12 cellular contexts compared by ENCODE assay signal in the genomic region with DNA sequence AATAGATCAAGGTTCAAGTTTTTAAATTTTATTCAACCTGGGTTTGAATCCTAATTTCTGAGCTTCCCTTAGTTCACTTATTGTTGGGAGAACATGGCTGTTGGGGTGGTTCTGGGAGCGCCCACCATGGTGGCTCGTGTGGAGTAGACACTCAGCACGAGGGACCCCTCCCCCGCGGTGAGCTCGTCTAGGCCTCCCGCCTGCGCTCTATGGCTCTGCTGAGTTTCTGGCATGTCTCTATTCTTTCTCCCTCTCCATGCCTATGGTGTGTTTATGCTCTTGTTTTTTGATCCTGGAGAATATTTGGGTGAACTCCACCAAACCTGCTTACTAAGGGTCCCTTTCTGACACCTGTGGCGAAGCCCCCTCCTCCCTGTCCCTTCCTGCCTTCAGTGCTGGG. TPM values are rescaled to one million over a fixed set of nuclear protein-coding genes. Genes with fewer than 3 reads are reported as not detected.
DNase-seq lines count a peak whose midpoint lies in the region; ATAC-seq and TF ChIP-seq lines count a peak whose summit lies in the region.
"Had no signal": no experiment of that assay in that cellular context is flagged by ENCODE, and none has a peak within 500 bp of the region (broad histone marks: within the 10 kb centered on the region; RNA-seq: fewer than 3 reads in every experiment).

No MANE protein-coding gene starts in this region.

- no TSS peak for BruUV-seq in OCI-LY7 (replicated peaks; lab: Mats Ljungman, UMichigan)

- CTCF ChIA-PET in OCI-LY7 (lab: Charles Lee; ENCODE audit: unreplicated experiment), result no interaction called here

- H3K4me3 Mint-ChIP-seq in chondrocyte (ENCODE audit: unreplicated experiment), result peak overlapping the region; percentile 25
- peak overlapping the region; percentile 4 to 51 for H3K4me3 Mint-ChIP-seq in stimulated activated naive B cell treated with anti-CD40 and anti-IgM and Interleukin-4, amounts not matched to agents 10 μg/mL and 1 μg/mL and 100 μg/mL, for 72 hours

- DNase-seq in left ventricle myocardium inferior, result no peak
- no peak for DNase-seq in left cardiac atrium
- DNase-seq in OCI-LY7 (ENCODE audit: low spot score), result no peak
- no peak for DNase-seq in chondrocyte (ENCODE audit: low spot score)
- no peak for DNase-seq in stimulated activated naive B cell treated with anti-CD40 and anti-IgM and Interleukin-4, amounts not matched to agents 10 μg/mL and 1 μg/mL and 100 μg/mL, for 72 hours
- no peak for DNase-seq in NCI-H1930 (lab: John Stamatoyannopoulos, UW)
- no peak for DNase-seq in iPS-NIHi11 (ENCODE audit: low spot score)
- no peak for DNase-seq in NCI-H1105 (lab: John Stamatoyannopoulos, UW)
- DNase-seq: activated CD8-positive, alpha-beta memory T cell treated with anti-CD3 and anti-CD28 coated beads, Interleukin-2, amount 50 U/mL, for 4 hours; C1 segment of cervical spinal cord had no signal

- POLR2A ChIA-PET in OCI-LY7 (lab: Charles Lee), result interaction anchor here (0.6 kb wide), 1 partner anchor 263 kb away, joined by 3 read pairs; no protein-coding TSS in a partner anchor

- H2AFZ ChIP-seq in OCI-LY7 (ENCODE audit: low read length), result no peak overlapping the region

- no peaks in the 10 kb centered on the region for H3K27me3 ChIP-seq in left ventricle myocardium inferior (ENCODE audit: low read depth)
- H3K27me3 ChIP-seq: SJSA1 had no signal

- H3K4me1 Mint-ChIP-seq in chondrocyte (ENCODE audit: low read depth), result peaks cover 42% of the 10 kb centered on the region
- peaks cover 52 to 58% of the 10 kb centered on the region in 2 donors for H3K4me1 Mint-ChIP-seq in stimulated activated naive B cell treated with anti-CD40 and anti-IgM and Interleukin-4, amounts not matched to agents 10 μg/mL and 1 μg/mL and 100 μg/mL, for 72 hours

- H3K27ac ChIP-seq in left ventricle myocardium inferior (replicated peaks) (peak overlapping the region; percentile 27), OCI-LY7 (ENCODE audit: low read depth, low read length, poor library complexity, severe bottlenecking) (peak overlapping the region; percentile 21)
- H3K27ac ChIP-seq: SJSA1 had no signal

- no peaks in the 10 kb centered on the region for H3K9me3 Mint-ChIP-seq in chondrocyte (ENCODE audit: low read depth)
- no peaks in the 10 kb centered on the region for H3K9me3 Mint-ChIP-seq in stimulated activated naive B cell treated with anti-CD40 and anti-IgM and Interleukin-4, amounts not matched to agents 10 μg/mL and 1 μg/mL and 100 μg/mL, for 72 hours

- H3K27ac Mint-ChIP-seq in chondrocyte (ENCODE audit: unreplicated experiment), result peak overlapping the region; percentile 70
- H3K27ac Mint-ChIP-seq in stimulated activated naive B cell treated with anti-CD40 and anti-IgM and Interleukin-4, amounts not matched to agents 10 μg/mL and 1 μg/mL and 100 μg/mL, for 72 hours, result peak overlapping the region; percentile 51

- intact Hi-C loops in left ventricle myocardium inferior (cut with micrococcal nuclease) (no loop called here), left cardiac atrium (cut with DNase I) (no loop called here), OCI-LY7 (cut with micrococcal nuclease; ENCODE audit: unreplicated experiment) (no loop called here)

- peaks cover 56% of the 10 kb centered on the region for H3K79me2 ChIP-seq in OCI-LY7 (ENCODE audit: insufficient read depth, low read depth, low read length)

- no peaks in the 10 kb centered on the region; the same call in 1 of the 2 replicates for H4K20me1 ChIP-seq in OCI-LY7 (ENCODE audit: insufficient read depth, low read length)

- TF ChIP-seq CTCF in left ventricle myocardium inferior (IDR thresholded peaks at IDR 0.05; ENCODE audit: borderline replicate concordance) (no peak), OCI-LY7 (conservative IDR thresholded peaks at IDR 0.05; ENCODE audit: low read length) (no peak), chondrocyte (IDR thresholded peaks at IDR 0.05) (no peak)

- no peaks in the 10 kb centered on the region for H3K9me2 ChIP-seq in OCI-LY7 (ENCODE audit: insufficient read depth, low read length)

- no peaks in the 10 kb centered on the region for H3K9me3 ChIP-seq in left ventricle myocardium inferior (replicated peaks)
- H3K9me3 ChIP-seq in OCI-LY7 (ENCODE audit: low read length), result no peaks in the 10 kb centered on the region
- H3K9me3 ChIP-seq: SJSA1 had no signal

- H3K4me1 ChIP-seq in left ventricle myocardium inferior, result peaks cover 74% of the 10 kb centered on the region
- peaks cover 36% of the 10 kb centered on the region for H3K4me1 ChIP-seq in OCI-LY7 (ENCODE audit: insufficient read depth, low read length, poor library complexity, severe bottlenecking)

- ATAC-seq in left cardiac atrium, result no peak
- no peak for ATAC-seq in stimulated activated naive B cell treated with anti-CD40 and anti-IgM and Interleukin-4, amounts not matched to agents 10 μg/mL and 1 μg/mL and 100 μg/mL, for 72 hours (replicated peaks)
- ATAC-seq: esophagus mucosa had no signal

- peaks cover 12% of the 10 kb centered on the region for H3K36me3 Mint-ChIP-seq in chondrocyte (ENCODE audit: low read depth)
- peaks cover 47 to 65% of the 10 kb centered on the region in 2 donors for H3K36me3 Mint-ChIP-seq in stimulated activated naive B cell treated with anti-CD40 and anti-IgM and Interleukin-4, amounts not matched to agents 10 μg/mL and 1 μg/mL and 100 μg/mL, for 72 hours

- H3K4me3 ChIP-seq in left ventricle myocardium inferior (no peak overlapping the region), OCI-LY7 (ENCODE audit: low read depth, low read length, poor library complexity, severe bottlenecking) (no peak overlapping the region)
- H3K4me3 ChIP-seq: SJSA1 had no signal

- H3K4me2 ChIP-seq in OCI-LY7 (ENCODE audit: low read length), result peak overlapping the region; percentile 11; the same call in 1 of the 2 replicates

- no peaks in the 10 kb centered on the region for H3K27me3 Mint-ChIP-seq in chondrocyte (ENCODE audit: low read depth)
- H3K27me3 Mint-ChIP-seq in stimulated activated naive B cell treated with anti-CD40 and anti-IgM and Interleukin-4, amounts not matched to agents 10 μg/mL and 1 μg/mL and 100 μg/mL, for 72 hours, result no peaks in the 10 kb centered on the region

- H3K36me3 ChIP-seq in left ventricle myocardium inferior (peaks cover 44% of the 10 kb centered on the region), OCI-LY7 (ENCODE audit: insufficient read depth, low read length) (peaks cover 86% of the 10 kb centered on the region)

RNA-seq across cellular contexts. Expression of a gene that starts 1.6 kb away (rescaled TPM):
- total RNA-seq in left ventricle myocardium inferior, result 205 TPM
- total RNA-seq in left cardiac atrium, result 100 to 1,000 TPM; 148 to 165 TPM
- 40.5 and 46.3 TPM in 2 replicates for total RNA-seq in OCI-LY7 (2014; rRNA removed; shearing (Covaris generic))
- total RNA-seq in OCI-LY7 (2022), result 120 and 121 TPM in 2 replicates
- total RNA-seq in chondrocyte, result 105 to 127 TPM (median 124 TPM) in 3 replicates

RNA-seq across cellular contexts. Expression of a gene that starts 18.6 kb away (rescaled TPM):
- 74.0 TPM for total RNA-seq in left ventricle myocardium inferior
- total RNA-seq in left cardiac atrium, result 10 to 100 TPM; 82.4 to 87.5 TPM
- 193 and 211 TPM in 2 replicates for total RNA-seq in OCI-LY7 (2014; rRNA removed; shearing (Covaris generic))
- 233 and 264 TPM in 2 replicates for total RNA-seq in OCI-LY7 (2022)
- total RNA-seq in chondrocyte, result 119 to 137 TPM (median 129 TPM) in 3 replicates

RNA-seq across cellular contexts. Expression of a gene that starts 25.5 kb away (rescaled TPM):
- total RNA-seq in left ventricle myocardium inferior, result 14.6 TPM
- 10 to 100 TPM; 17.4 to 19.4 TPM for total RNA-seq in left cardiac atrium
- 29.4 and 30.1 TPM in 2 replicates for total RNA-seq in OCI-LY7 (2014; rRNA removed; shearing (Covaris generic))
- total RNA-seq in OCI-LY7 (2022), result 29.0 and 30.9 TPM in 2 replicates
- total RNA-seq in chondrocyte, result 20.9 to 26.5 TPM (median 23.5 TPM) in 3 replicates

RNA-seq across cellular contexts. Expression of a gene that starts 30.0 kb away (rescaled TPM):
- total RNA-seq in left ventricle myocardium inferior (7.1 TPM), left cardiac atrium (1 to 10 TPM; 8.4 to 8.6 TPM), OCI-LY7 (2022) (39.7 and 41.8 TPM in 2 replicates), chondrocyte (20.8 to 24.7 TPM (median 24.2 TPM) in 3 replicates)
- total RNA-seq in OCI-LY7 (2014; rRNA removed; shearing (Covaris generic)), result 26.6 and 44.5 TPM in 2 replicates

RNA-seq across cellular contexts. Expression of a gene that starts 32.7 kb away (rescaled TPM):
- total RNA-seq in left ventricle myocardium inferior (11.8 TPM), left cardiac atrium (10 to 100 TPM; 17.7 to 27.7 TPM), OCI-LY7 (2022) (50.0 and 52.1 TPM in 2 replicates), chondrocyte (42.3 to 59.8 TPM (median 45.0 TPM) in 3 replicates)
- 17.6 and 24.4 TPM in 2 replicates for total RNA-seq in OCI-LY7 (2014; rRNA removed; shearing (Covaris generic))
